ENCODE assay signal across 14 cellular contexts in the genomic region with DNA sequence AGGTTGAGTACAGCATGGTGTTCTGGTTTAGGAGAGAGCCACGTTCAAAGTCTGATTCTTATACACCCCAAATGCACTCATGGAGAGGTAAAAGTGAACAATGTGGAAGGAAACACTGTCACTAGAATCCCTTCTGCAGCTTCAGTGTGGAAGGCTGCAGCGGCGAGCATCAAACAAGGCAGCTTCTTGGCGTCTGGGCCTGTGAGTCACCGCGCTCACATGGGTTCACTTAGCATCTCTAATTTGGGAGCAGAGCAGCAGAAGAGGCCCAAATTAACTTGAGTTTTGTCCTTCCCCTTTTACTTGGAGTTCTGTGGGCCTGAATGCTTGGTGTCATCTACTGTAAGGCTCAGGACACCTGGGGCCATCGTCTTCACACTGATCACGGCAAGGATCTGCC. TPM values are rescaled to one million over a fixed set of nuclear protein-coding genes. Genes with fewer than 3 reads are reported as not detected.
A peak's percentile ranks its signal among the peaks of the same experiment; 100 is the strongest.
DNase-seq lines count a peak whose midpoint lies in the region; ATAC-seq and TF ChIP-seq lines count a peak whose summit lies in the region.
"Had no signal": no experiment of that assay in that cellular context is flagged by ENCODE, and none has a peak within 500 bp of the region (broad histone marks: within the 10 kb centered on the region; RNA-seq: fewer than 3 reads in every experiment).

No MANE protein-coding gene starts in this region.

- DNase-seq in AG04449 (ENCODE audit: low read depth, low spot score) (peak; percentile 12), NOMO-1 (lab: John Stamatoyannopoulos, UW; ENCODE audit: unreplicated experiment in 2 of 2) (peak; percentile 55 to 66), endothelial cell (ENCODE audit: low spot score) (no peak), mucosa of gallbladder (ENCODE audit: low spot score) (peak; percentile 54), DMS153 (lab: John Stamatoyannopoulos, UW) (no peak), RWPE1 (ENCODE audit: low spot score) (no peak), NCI-H748 (lab: John Stamatoyannopoulos, UW; ENCODE audit: unreplicated experiment) (no peak)
- DNase-seq: activated T-cell treated with anti-CD3 and anti-CD28 coated beads, Interleukin-2, amount 50 U/mL, for 4 hours; naive thymus-derived CD4-positive, alpha-beta T cell; NCI-H1105; stimulated activated CD4-positive, alpha-beta T cell treated with anti-CD3 and anti-CD28 coated beads, Interleukin-4, amount 100 ng/mL, for 1 hour had no signal

- H3K4me3 ChIP-seq in AG04449 (ENCODE audit: low read depth, low read length): no peak overlapping the region
- H3K4me3 ChIP-seq: thyroid gland had no signal

- no peak for TF ChIP-seq CTCF in AG04449 (IDR thresholded peaks at IDR 0.05; ENCODE audit: insufficient read depth, low read length, missing control alignments)
- no peak for TF ChIP-seq CTCF in endothelial cell (IDR thresholded peaks at IDR 0.05; ENCODE audit: unreplicated experiment)
- no peak for TF ChIP-seq CTCF in RWPE1 (conservative IDR thresholded peaks at IDR 0.05; ENCODE audit: low read depth)

- H3K27ac Mint-ChIP-seq in endothelial cell (ENCODE audit: unreplicated experiment): peak overlapping the region; percentile 26
- H3K27ac Mint-ChIP-seq: naive thymus-derived CD4-positive, alpha-beta T cell had no signal

- peaks cover 11% of the 10 kb centered on the region for H3K36me3 Mint-ChIP-seq in endothelial cell (ENCODE audit: low read depth, unreplicated experiment)

- no peak overlapping the region for H3K27ac ChIP-seq in RWPE1
- H3K27ac ChIP-seq: HL-60, thyroid gland had no signal

- peaks cover 4% of the 10 kb centered on the region for H3K27me3 Mint-ChIP-seq in endothelial cell (ENCODE audit: unreplicated experiment)
- H3K27me3 Mint-ChIP-seq: naive thymus-derived CD4-positive, alpha-beta T cell had no signal

- POLR2A ChIA-PET in AG04449 (lab: Yijun Ruan, JAX): no interaction called here
- POLR2A ChIA-PET in RWPE1 (lab: Yijun Ruan, JAX; ENCODE audit: low non-redundant PET): interaction anchor here (0.6 kb wide), 2 partner anchors 204 to 296 kb away, joined by 3 to 4 read pairs; no protein-coding TSS in a partner anchor

- no peak for ATAC-seq in GM21529 (IDR thresholded peaks at IDR 0.05; ENCODE audit: unreplicated experiment)
- ATAC-seq: activated T-cell treated with anti-CD3 and anti-CD28 coated beads, Interleukin-2, amount 50 U/mL, for 4 hours; naive thymus-derived CD4-positive, alpha-beta T cell had no signal

- no peaks in the 10 kb centered on the region for H3K9me3 Mint-ChIP-seq in endothelial cell (ENCODE audit: unreplicated experiment)
- H3K9me3 Mint-ChIP-seq: activated T-cell treated with anti-CD3 and anti-CD28 coated beads, Interleukin-2, amount 50 U/mL, for 4 hours had no signal

- H3K4me3 Mint-ChIP-seq in endothelial cell (ENCODE audit: unreplicated experiment): no peak overlapping the region
- H3K4me3 Mint-ChIP-seq: activated T-cell treated with anti-CD3 and anti-CD28 coated beads, Interleukin-2, amount 50 U/mL, for 4 hours; naive thymus-derived CD4-positive, alpha-beta T cell had no signal

- peaks cover 7% of the 10 kb centered on the region for H3K4me1 Mint-ChIP-seq in endothelial cell (ENCODE audit: unreplicated experiment)

- CTCF ChIA-PET in AG04449 (lab: Yijun Ruan, JAX): interaction anchor here (0.7 to 1.7 kb wide), 5 partner anchors 10 to 202 kb away, joined by 3 read pairs; partner anchors contain the start of gene PXMP4
- CTCF ChIA-PET in RWPE1 (lab: Yijun Ruan, JAX): interaction anchor here (0.7 kb wide), 2 partner anchors 248 to 1529 kb away, joined by 3 read pairs; no protein-coding TSS in a partner anchor

RNA-seq across cellular contexts. Expression of gene E2F1, which starts 10.9 kb away (rescaled TPM):
- total RNA-seq in endothelial cell (ENCODE audit: unreplicated experiment) (6.7 TPM), mucosa of gallbladder (2.3 TPM)

RNA-seq across cellular contexts. Expression of gene NECAB3, which starts 22.9 kb away (rescaled TPM):
- total RNA-seq in endothelial cell (ENCODE audit: unreplicated experiment): 9.8 TPM
- 37.3 TPM for total RNA-seq in mucosa of gallbladder

RNA-seq across cellular contexts. Expression of gene PXMP4, which starts 23.0 kb away (rescaled TPM):
- 6.0 TPM for total RNA-seq in endothelial cell (ENCODE audit: unreplicated experiment)
- 17.9 TPM for total RNA-seq in mucosa of gallbladder

RNA-seq across cellular contexts. Expression of gene ACTL10, which starts 30.4 kb away (rescaled TPM):
- total RNA-seq in endothelial cell (ENCODE audit: unreplicated experiment) (not detected), mucosa of gallbladder (4.8 TPM)

RNA-seq across cellular contexts. Expression of gene ZNF341, which starts 34.7 kb away (rescaled TPM):
- total RNA-seq in endothelial cell (ENCODE audit: unreplicated experiment): 3.5 TPM
- 5.8 TPM for total RNA-seq in mucosa of gallbladder

Comparison
In these comparisons a context has a peak if more than half of its experiments do, and no peak if none do; other contexts are left out.
1. DNase-seq: peak in AG04449 (single experiment), NOMO-1 (2 of 2) and mucosa of gallbladder (single experiment); none in endothelial cell (single experiment), DMS153 (single experiment), RWPE1 (single experiment) and NCI-H748 (single experiment).